In genomic region chr7:5177060-5177459, GRCh38 we compare ENCODE assay signal across 8 cellular contexts. TPM values are rescaled to one million over a fixed set of nuclear protein-coding genes. Genes with fewer than 3 reads are reported as not detected.
DNase-seq lines count a peak whose midpoint lies in the region; ATAC-seq and TF ChIP-seq lines count a peak whose summit lies in the region.

No MANE protein-coding gene starts in this region.

- H3K36me3 ChIP-seq in ovary = no peaks in the 10 kb centered on the region

- no peaks in the 10 kb centered on the region for H3K9me3 ChIP-seq in ovary

- no peaks in the 10 kb centered on the region for H3K27me3 ChIP-seq in ovary

- no peak for TF ChIP-seq EP300 in ovary (IDR thresholded peaks at IDR 0.05)

- H3K4me3 ChIP-seq in coronary artery (peak overlapping the region; percentile 17), ovary (no peak overlapping the region)

- peaks cover 3% of the 10 kb centered on the region for H3K4me1 ChIP-seq in ovary (ENCODE audit: insufficient read depth)

- TF ChIP-seq POLR2A in ovary (IDR thresholded peaks at IDR 0.05) = no peak

- ATAC-seq in GM21528 (IDR thresholded peaks at IDR 0.05; ENCODE audit: low FRiP score, unreplicated experiment) = no peak

- H3K27ac ChIP-seq in coronary artery = peak overlapping the region in 1 of 2 donors; percentile 43
- no peak overlapping the region for H3K27ac ChIP-seq in ovary

- DNase-seq in D341Med (ENCODE audit: low spot score) (peak; percentile 91), NCI-H2227 treated with DMSO at 0.1 percent for 48 hours (lab: John Stamatoyannopoulos, UW) (peak; percentile 2), coronary artery (ENCODE audit: low spot score) (peak; percentile 84), ovary (peak; percentile 39 to 63 (median 47)), DMS79 (lab: John Stamatoyannopoulos, UW) (no peak), kidney glomerular epithelial cell (lab: John Stamatoyannopoulos, UW) (no peak)
- DNase-seq in activated CD4-positive, alpha-beta T cell treated with anti-CD3 and anti-CD28 coated beads for 4 hours = no peak

- intact Hi-C loops in ovary (cut with DNase I) = no loop called here

- 25 to 35% (median 32%) methylated on average over 11 of the region's 11 CpGs for WGBS in ovary, 3 donors

- no peak for TF ChIP-seq CTCF in coronary artery (IDR thresholded peaks at IDR 0.05)
- no peak for TF ChIP-seq CTCF in ovary (IDR thresholded peaks at IDR 0.05)

RNA-seq across cellular contexts. Expression of gene WIPI2, which starts 13.0 kb away (rescaled TPM):
- 10 to 100 TPM; 34.6 to 53.8 (median 48.6) TPM for total RNA-seq in ovary
- polyA plus RNA-seq in ovary = 10 to 100 TPM; 34.6 to 65.0 TPM

Comparison
In these comparisons a context has a peak if more than half of its experiments do, and no peak if none do; other contexts are left out.
1. DNase-seq: peak in D341Med (single experiment), NCI-H2227 treated with DMSO at 0.1 percent for 48 hours (single experiment), coronary artery (single experiment) and ovary (5 of 5); none in activated CD4-positive, alpha-beta T cell treated with anti-CD3 and anti-CD28 coated beads for 4 hours (0 of 2), DMS79 (single experiment) and kidney glomerular epithelial cell (single experiment).